In genomic region chr17:3805581-3805980, GRCh38 we compare ENCODE assay signal across 21 cellular contexts. TPM values are rescaled to one million over a fixed set of nuclear protein-coding genes. Genes with fewer than 3 reads are reported as not detected.
A peak's percentile ranks its signal among the peaks of the same experiment; 100 is the strongest.
DNase-seq lines count a peak whose midpoint lies in the region; ATAC-seq, FAIRE-seq and TF ChIP-seq lines count a peak whose summit lies in the region.
"Had no signal": no experiment of that assay in that cellular context is flagged by ENCODE, and none has a peak within 500 bp of the region (broad histone marks: within the 10 kb centered on the region; RNA-seq: fewer than 3 reads in every experiment).

No MANE protein-coding gene starts in this region.

- no peaks in the 10 kb centered on the region for H3K9me3 Mint-ChIP-seq in CD4-positive, CD25-positive, alpha-beta regulatory T cell
- no peaks in the 10 kb centered on the region for H3K9me3 Mint-ChIP-seq in nephron progenitor cell

- H3K4me1 Mint-ChIP-seq in CD4-positive, CD25-positive, alpha-beta regulatory T cell = peaks cover 0 to 5% (median 0%) of the 10 kb centered on the region in 4 donors
- peaks cover 37% of the 10 kb centered on the region for H3K4me1 Mint-ChIP-seq in nephron progenitor cell

- H3K4me2 ChIP-seq in BLaER1 = peak overlapping the region; percentile 78
- no peak overlapping the region for H3K4me2 ChIP-seq in H1 (ENCODE audit: insufficient read depth in 1 of 2, low read depth in 2 of 2, low read length in 2 of 2)
- H3K4me2 ChIP-seq: PC-9 had no signal

- H2BK120ac ChIP-seq in H1 (replicated peaks; ENCODE audit: low read depth, low read length) = no peak overlapping the region

- H3K18ac ChIP-seq in H1 (ENCODE audit: extremely low read depth, low read length) = no peak overlapping the region

- H2AK5ac ChIP-seq in H1 (ENCODE audit: low read depth, low read length) = no peak overlapping the region

- no peak for TF ChIP-seq POLR2A in H1 (IDR thresholded peaks at IDR 0.05; ENCODE audit: control extremely low read depth in 1 of 2, low read depth in 2 of 2, low read length in 2 of 2)

- peak overlapping the region; percentile 60; the same call in 1 of the 2 replicates for H3K27ac ChIP-seq in BLaER1
- H3K27ac ChIP-seq in CD4-positive, CD25-positive, alpha-beta regulatory T cell (ENCODE audit: insufficient read depth, low read length, poor library complexity, severe bottlenecking) = no peak overlapping the region
- H3K27ac ChIP-seq in H1 (ENCODE audit: low read depth, low read length) = no peak overlapping the region
- H3K27ac ChIP-seq: GM23248, HL-60, PC-9 had no signal

- TF ChIP-seq CTCF in H1 (IDR thresholded peaks at IDR 0.05; ENCODE audit: control extremely low read depth in 1 of 3, insufficient read depth in 1 of 3, low read depth in 1 of 3, low read length in 3 of 3) (no peak), nephron progenitor cell (IDR thresholded peaks at IDR 0.05) (no peak)

- no peak overlapping the region for H3K4me3 Mint-ChIP-seq in CD4-positive, CD25-positive, alpha-beta regulatory T cell
- H3K4me3 Mint-ChIP-seq in nephron progenitor cell = no peak overlapping the region

- WGBS in H1 (ENCODE audit: extremely low coverage in 1 of 2, insufficient coverage in 1 of 2, insufficient read length in 1 of 2, insufficient replicate concordance in 2 of 2, low coverage in 1 of 2, low lambda C conversion rate in 2 of 2, missing lambda C conversion rate in 1 of 2), 2 experiments = 71% methylated on average over 5 of the region's 5 CpGs; no CpG with 5 or more reads in 1 of the 2 experiments

- H2BK20ac ChIP-seq in H1 (ENCODE audit: low read length) = no peak overlapping the region

- H2BK5ac ChIP-seq in H1 (ENCODE audit: low read depth, low read length) = no peak overlapping the region

- H4K20me1 ChIP-seq in BLaER1 (no peaks in the 10 kb centered on the region; the same call in 1 of the 2 replicates), H1 (replicated peaks in 1 of 2; ENCODE audit: control insufficient read depth in 1 of 2, insufficient read depth in 2 of 2, low read length in 2 of 2) (peaks cover 0 to 4% of the 10 kb centered on the region in 2 experiments)

- no peak for TF ChIP-seq RAD21 in H1 (IDR thresholded peaks at IDR 0.05 in 1 of 2, conservative IDR thresholded peaks at IDR 0.05 in 1 of 2; ENCODE audit: low read depth in 2 of 2, low read length in 2 of 2)

- H3K23ac ChIP-seq in H1 (ENCODE audit: insufficient read length) = no peak overlapping the region

- H3K79me1 ChIP-seq in H1 (ENCODE audit: low read depth, low read length) = no peaks in the 10 kb centered on the region

- H3K56ac ChIP-seq in H1 (replicated peaks; ENCODE audit: insufficient read length, low read depth, low read length) = no peak overlapping the region

- no peak for ATAC-seq in CD4-positive, CD25-positive, alpha-beta regulatory T cell (ENCODE audit: low read depth in 2 of 2)
- ATAC-seq in GM19463 (IDR thresholded peaks at IDR 0.05; ENCODE audit: unreplicated experiment) = no peak

- no peak overlapping the region for H4K91ac ChIP-seq in H1 (replicated peaks; ENCODE audit: insufficient read length, low read length)

- no peak overlapping the region for H2AFZ ChIP-seq in H1 (ENCODE audit: low read length)
- H2AFZ ChIP-seq: GM23248, PC-9 had no signal

- H3K27me3 Mint-ChIP-seq in CD4-positive, CD25-positive, alpha-beta regulatory T cell = no peaks in the 10 kb centered on the region
- H3K27me3 Mint-ChIP-seq in nephron progenitor cell (ENCODE audit: low read depth, poor library complexity) = peaks cover 3% of the 10 kb centered on the region

- no peak overlapping the region for H2BK15ac ChIP-seq in H1 (ENCODE audit: low read length)

- H2BK12ac ChIP-seq in H1 (ENCODE audit: low read depth, low read length) = no peak overlapping the region

- H3K79me2 ChIP-seq in H1 (ENCODE audit: control insufficient read depth in 1 of 2, insufficient read depth in 2 of 2, low read length in 2 of 2) = no peaks in the 10 kb centered on the region

- CTCF ChIA-PET in H1 (lab: Charles Lee; ENCODE audit: partially characterized antibody) = interaction anchor here (0.7 to 5.0 kb wide), 5 partner anchors 36 to 177 kb away, joined by 3 to 20 read pairs (median 5); no protein-coding TSS in a partner anchor

- H3K23me2 ChIP-seq in H1 (ENCODE audit: low read depth, low read length) = no peaks in the 10 kb centered on the region

- TF ChIP-seq EP300 in H1 (IDR thresholded peaks at IDR 0.05; ENCODE audit: borderline replicate concordance in 1 of 2, low read depth in 2 of 2, low read length in 2 of 2) = no peak

- H3K36me3 Mint-ChIP-seq in CD4-positive, CD25-positive, alpha-beta regulatory T cell = peaks cover 25% of the 10 kb centered on the region
- H3K36me3 Mint-ChIP-seq in nephron progenitor cell (ENCODE audit: low read depth) = peaks cover 42% of the 10 kb centered on the region

- peaks cover 59% of the 10 kb centered on the region for H3K36me3 ChIP-seq in BLaER1
- peaks cover 19% of the 10 kb centered on the region for H3K36me3 ChIP-seq in CD4-positive, CD25-positive, alpha-beta regulatory T cell (ENCODE audit: control insufficient read depth, insufficient read depth, low read length)
- H3K36me3 ChIP-seq in H1 (ENCODE audit: control insufficient read depth in 2 of 4, insufficient read depth in 4 of 4, low read length in 3 of 4) = peaks cover 4 to 34% (median 13%) of the 10 kb centered on the region in 4 experiments; a peak in 6 of 8 replicates

- FAIRE-seq in H1 (lab: Jason Lieb, UNC) = no peak

- H3K9ac ChIP-seq in BLaER1 (no peak overlapping the region), H1 (replicated peaks in 1 of 4; ENCODE audit: extremely low read depth in 1 of 4, low read depth in 3 of 4, low read length in 3 of 4) (no peak overlapping the region)
- H3K9ac ChIP-seq: GM23248 had no signal

- POLR2A ChIA-PET in H1 (lab: Charles Lee; ENCODE audit: partially characterized antibody) = interaction anchor here (0.7 to 2.2 kb wide), 3 partner anchors 68 to 157 kb away, joined by 3 to 9 read pairs (median 4); no protein-coding TSS in a partner anchor

- no peak overlapping the region for H3K14ac ChIP-seq in H1 (ENCODE audit: insufficient read length)

- H3K4ac ChIP-seq in H1 (replicated peaks; ENCODE audit: insufficient read length, low read depth, low read length) = no peak overlapping the region

- H3K27me3 ChIP-seq in BLaER1 (no peaks in the 10 kb centered on the region), H1 (replicated peaks in 1 of 4; ENCODE audit: control insufficient read depth in 3 of 4, extremely low read depth in 1 of 4, insufficient read depth in 3 of 4, low read length in 3 of 4) (no peaks in the 10 kb centered on the region)
- no peaks in the 10 kb centered on the region for H3K27me3 ChIP-seq in CD4-positive, CD25-positive, alpha-beta regulatory T cell (ENCODE audit: control insufficient read depth, insufficient read depth, low read length)

- no peak overlapping the region for H3K4me3 ChIP-seq in BLaER1
- no peak overlapping the region for H3K4me3 ChIP-seq in CD4-positive, CD25-positive, alpha-beta regulatory T cell (ENCODE audit: low read depth, low read length)
- H3K4me3 ChIP-seq in H1 (ENCODE audit: extremely low read depth in 1 of 4, insufficient read depth in 2 of 4, low read depth in 3 of 4, low read length in 4 of 4) = no peak overlapping the region
- H3K4me3 ChIP-seq: GM23248, HAP-1, PC-9 had no signal

- no peak overlapping the region for H4K5ac ChIP-seq in H1 (ENCODE audit: insufficient read length, low read depth, low read length)

- peak overlapping the region in 2 of 3 donors; percentile 48 to 64 for H3K27ac Mint-ChIP-seq in CD4-positive, CD25-positive, alpha-beta regulatory T cell
- H3K27ac Mint-ChIP-seq in nephron progenitor cell = peak overlapping the region; percentile 12

- no peak for DNase-seq in CD4-positive, CD25-positive, alpha-beta regulatory T cell
- DNase-seq in H1 (ENCODE audit: low read depth in 1 of 2, low spot score in 2 of 2) (no peak), nephron progenitor cell (no peak), NCI-H146 treated with DMSO at 0.1 percent for 48 hours (lab: John Stamatoyannopoulos, UW; ENCODE audit: unreplicated experiment) (no peak), DMS53 treated with DMSO at 0.1 percent for 48 hours (lab: John Stamatoyannopoulos, UW; ENCODE audit: unreplicated experiment) (no peak)
- DNase-seq: C1 segment of cervical spinal cord, DMS79, GM23248, KG1, NCI-H1092 treated with DMSO at 0.1 percent for 48 hours, NCI-H1436 treated with DMSO at 0.1 percent for 48 hours, NCI-H2029, NCI-H2227 treated with DMSO at 0.1 percent for 48 hours, NCI-H510A, PC-9, RPMI8226, SHP77 had no signal

- H3K4me1 ChIP-seq in BLaER1 (peaks cover 59% of the 10 kb centered on the region), H1 (replicated peaks in 1 of 4; ENCODE audit: control insufficient read depth in 3 of 4, insufficient read depth in 4 of 4, low read length in 3 of 4) (no peaks in the 10 kb centered on the region; a peak in 1 of 7 replicates)
- no peaks in the 10 kb centered on the region for H3K4me1 ChIP-seq in CD4-positive, CD25-positive, alpha-beta regulatory T cell (ENCODE audit: control insufficient read depth, insufficient read depth, low read length, poor library complexity, severe bottlenecking)
- H3K4me1 ChIP-seq: HAP-1 had no signal

- H4K8ac ChIP-seq in H1 (ENCODE audit: extremely low read depth, insufficient read depth, low read length) = peak overlapping the region; percentile 75; the same call in 1 of the 2 replicates

- H3K9me3 ChIP-seq in BLaER1 (no peaks in the 10 kb centered on the region), H1 (ENCODE audit: insufficient read depth in 2 of 2, low read depth in 1 of 2, low read length in 1 of 2) (no peaks in the 10 kb centered on the region)
- no peaks in the 10 kb centered on the region for H3K9me3 ChIP-seq in CD4-positive, CD25-positive, alpha-beta regulatory T cell (ENCODE audit: control insufficient read depth in 2 of 2, low read length in 2 of 2)
- H3K9me3 ChIP-seq: HAP-1 had no signal

RNA-seq across cellular contexts. Expression of gene ITGAE, which starts 4.6 kb away (rescaled TPM):
- 14.2 TPM for total RNA-seq in CD4-positive, CD25-positive, alpha-beta regulatory T cell
- polyA plus RNA-seq in CD4-positive, CD25-positive, alpha-beta regulatory T cell = 10 to 100 TPM; 32.5 to 46.4 (median 38.9) TPM
- total RNA-seq in H1 (2021; fragmentation: NEBNext Ultra II Directional; extraction: Animal tissue kit (Norgen Biotek cat#: 25700)) = 23.2 and 24.5 TPM in 2 replicates
- polyA plus RNA-seq in H1 (2011; rRNA removed) = 25.5 and 43.1 TPM in 2 replicates
- polyA plus RNA-seq in H1 (2011; cell fraction: cytosol; rRNA removed) = 45.3 TPM
- 16.3 TPM for polyA plus RNA-seq in H1 (2011; cell fraction: nucleus; rRNA removed)
- 27.5 to 44.4 TPM (median 35.7 TPM) in 4 replicates for polyA plus RNA-seq in H1 (2012, experiment 1 of 2)
- polyA plus RNA-seq in H1 (2012, experiment 2 of 2) = 28.9 TPM
- polyA plus RNA-seq in H1 (2013, experiment 1 of 2) = 35.8 TPM
- polyA plus RNA-seq in H1 (2013, experiment 2 of 2) = 35.5 TPM
- polyA minus RNA-seq in H1 (2011; rRNA and poly(A)+ RNA removed) = 7.4 and 9.9 TPM in 2 replicates
- polyA minus RNA-seq in H1 (2011; cell fraction: cytosol; rRNA and poly(A)+ RNA removed) = 5.1 TPM
- polyA minus RNA-seq in H1 (2011; cell fraction: nucleus; rRNA and poly(A)+ RNA removed) = 15.9 TPM

RNA-seq across cellular contexts. Expression of gene NCBP3, which starts 40.5 kb away (rescaled TPM):
- 46.0 TPM for total RNA-seq in CD4-positive, CD25-positive, alpha-beta regulatory T cell
- 10 to 100 TPM; 10.5 to 15.7 (median 12.2) TPM for polyA plus RNA-seq in CD4-positive, CD25-positive, alpha-beta regulatory T cell
- 46.1 and 47.9 TPM in 2 replicates for total RNA-seq in H1 (2021; fragmentation: NEBNext Ultra II Directional; extraction: Animal tissue kit (Norgen Biotek cat#: 25700))
- 16.5 and 19.6 TPM in 2 replicates for polyA plus RNA-seq in H1 (2011; rRNA removed)
- 32.0 TPM for polyA plus RNA-seq in H1 (2011; cell fraction: cytosol; rRNA removed)
- 22.5 TPM for polyA plus RNA-seq in H1 (2011; cell fraction: nucleus; rRNA removed)
- 30.6 to 59.0 TPM (median 33.4 TPM) in 4 replicates for polyA plus RNA-seq in H1 (2012, experiment 1 of 2)
- polyA plus RNA-seq in H1 (2012, experiment 2 of 2) = 4.8 TPM
- polyA plus RNA-seq in H1 (2013, experiment 1 of 2) = 35.0 TPM
- polyA plus RNA-seq in H1 (2013, experiment 2 of 2) = 30.6 TPM
- polyA minus RNA-seq in H1 (2011; rRNA and poly(A)+ RNA removed) = 17.6 and 18.9 TPM in 2 replicates
- polyA minus RNA-seq in H1 (2011; cell fraction: cytosol; rRNA and poly(A)+ RNA removed) = 8.6 TPM
- 30.1 TPM for polyA minus RNA-seq in H1 (2011; cell fraction: nucleus; rRNA and poly(A)+ RNA removed)
